1 cellular context compared by ENCODE assay signal in genomic region chr16:46711106-46711769, GRCh38.
TF ChIP-seq lines count a peak whose summit lies in the region.

No MANE protein-coding gene starts in this region.

TF ChIP-seq in K562, 482 proteins besides CTCF, POLR2A, EP300 and RAD21:
- TF ChIP-seq ZNF217 (CRISPR knock-in tag; IDR thresholded peaks at IDR 0.05) (no peak), ZNF184 (CRISPR knock-in tag; IDR thresholded peaks at IDR 0.05) (no peak), CEBPB (tag; IDR thresholded peaks at IDR 0.05) (peak; percentile 28; the same call in 1 of the 2 replicates), CREBBP (IDR thresholded peaks at IDR 0.05; ENCODE audit: low read depth, low read length) (no peak)
